Comparison of ENCODE assay signal across 8 cellular contexts in genomic region chr7:56033671-56034432, GRCh38. TPM values are rescaled to one million over a fixed set of nuclear protein-coding genes. Genes with fewer than 3 reads are reported as not detected.
DNase-seq lines count a peak whose midpoint lies in the region; ATAC-seq, FAIRE-seq and TF ChIP-seq lines count a peak whose summit lies in the region.

No MANE protein-coding gene starts in this region.

- 0% methylated on average over 26 to 27 of the region's 27 CpGs for WGBS in pancreas, 2 donors
- 0 to 2% methylated on average over 7 to 26 of the region's 27 CpGs for WGBS in transverse colon (ENCODE audit: low coverage in 1 of 2), 2 donors

- FAIRE-seq in H54 (lab: Jason Lieb, UNC), result no peak
- no peak for FAIRE-seq in pancreas (lab: Jason Lieb, UNC)

- TF ChIP-seq POLR2A in H54 (IDR thresholded peaks at IDR 0.05; ENCODE audit: low read depth, low read length), result peak; percentile 34; the same call in 1 of the 2 replicates
- TF ChIP-seq POLR2A in transverse colon (IDR thresholded peaks at IDR 0.05), result no peak

- peak; percentile 79 to 89 (median 88) for ATAC-seq in pancreas

- H3K4me1 ChIP-seq in SJSA1 (replicated peaks) (0 out of 2 replicates have a peak, but pooled peaks cover 7% of the 10 kb centered on the region), pancreas (peaks cover 0 to 11% (median 0%) of the 10 kb centered on the region in 3 donors), transverse colon (peaks cover 0 to 14% (median 8%) of the 10 kb centered on the region in 4 donors)

- peak overlapping the region; percentile 78 for H3K4me3 ChIP-seq in LNCaP clone FGC (ENCODE audit: low read depth, low read length)
- peak overlapping the region; percentile 37 for H3K4me3 ChIP-seq in SJSA1
- H3K4me3 ChIP-seq in pancreas, result peak overlapping the region; percentile 23 to 71 (median 45)
- H3K4me3 ChIP-seq in transverse colon, result peak overlapping the region; percentile 39 to 75 (median 70)

- DNase-seq in GF-D8 (lab: John Stamatoyannopoulos, UW), result peak; percentile 95
- DNase-seq in H54 (ENCODE audit: insufficient read length, low spot score), result peak; percentile 52
- DNase-seq in LNCaP clone FGC (ENCODE audit: low read depth), result peak; percentile 72
- DNase-seq in SJSA1 (ENCODE audit: low read depth in 1 of 2, low spot score in 2 of 2), result peak; percentile 47 to 48
- peak; percentile 75 for DNase-seq in activated naive CD4-positive, alpha-beta T cell treated with Interleukin-2 at 50 U/mL for 16 hours
- DNase-seq in head of caudate nucleus, result peak; percentile 12 to 86 (median 71)
- DNase-seq in pancreas, result peak; percentile 37 to 77 (median 56)
- peak; percentile 70 for DNase-seq in transverse colon

- in situ Hi-C loops in transverse colon (cut with MboI; ENCODE audit: low pct_ligation_motif_present in 1 of 4, low pct_unique_long_range_greater_than_20kb in 1 of 4, low sequenced_read_pairs in 3 of 4), result loop anchor here in 1 of 4 donors (25.0 kb wide), 1 partner anchor 1022 kb away; the partner anchor contains the start of gene EGFR

- H3K36me3 ChIP-seq in SJSA1, result peaks cover 4% of the 10 kb centered on the region; the same call in 1 of the 2 replicates
- H3K36me3 ChIP-seq in pancreas, result no peaks in the 10 kb centered on the region
- no peaks in the 10 kb centered on the region for H3K36me3 ChIP-seq in transverse colon

- no peak overlapping the region for H3K27ac ChIP-seq in SJSA1
- H3K27ac ChIP-seq in pancreas, result peak overlapping the region in 3 of 4 donors; percentile 18 to 64 (median 34)
- H3K27ac ChIP-seq in transverse colon, result peak overlapping the region; percentile 73 to 86 (median 80)

- TF ChIP-seq EP300 in transverse colon (IDR thresholded peaks at IDR 0.05; ENCODE audit: low read depth), result no peak

- intact Hi-C loops in head of caudate nucleus (cut with DNase I), result no loop called here
- intact Hi-C loops in pancreas (cut with DNase I), result no loop called here
- intact Hi-C loops in transverse colon (cut with DNase I; ENCODE audit: low total_unique reads), result no loop called here

- TF ChIP-seq CTCF in LNCaP clone FGC (IDR thresholded peaks at IDR 0.05; ENCODE audit: control insufficient read depth, extremely low read depth, insufficient read depth) (no peak), pancreas (IDR thresholded peaks at IDR 0.05) (peak in 2 of 4 donors; percentile 10 to 16), transverse colon (IDR thresholded peaks at IDR 0.05) (peak in 4 of 5 experiments; percentile 27 to 42 (median 35))

- no peaks in the 10 kb centered on the region for H3K27me3 ChIP-seq in SJSA1 (replicated peaks)
- H3K27me3 ChIP-seq in pancreas, result no peaks in the 10 kb centered on the region
- H3K27me3 ChIP-seq in transverse colon, result no peaks in the 10 kb centered on the region

- H3K9me3 ChIP-seq in SJSA1 (replicated peaks) (no peaks in the 10 kb centered on the region), pancreas (no peaks in the 10 kb centered on the region), transverse colon (no peaks in the 10 kb centered on the region)

RNA-seq across cellular contexts. Expression of gene PSPH, which starts 17.4 kb away (rescaled TPM):
- total RNA-seq in SJSA1 (2014; rRNA removed; shearing (Covaris generic)), result 38.5 and 41.0 TPM in 2 replicates
- total RNA-seq in pancreas (1 to 10 TPM; 3.8 to 9.1 (median 7.2) TPM), transverse colon (10 to 100 TPM in 2 of 4 donors, 1 to 10 TPM in 2; 8.9 to 15.1 (median 10.0) TPM)
- 1 to 10 TPM; 3.3 to 3.8 TPM for polyA plus RNA-seq in pancreas

RNA-seq across cellular contexts. Expression of gene CCT6A, which starts 17.7 kb away (rescaled TPM):
- total RNA-seq in SJSA1 (2014; rRNA removed; shearing (Covaris generic)), result 312 and 414 TPM in 2 replicates
- total RNA-seq in pancreas (10 to 100 TPM; 33.6 to 56.5 (median 51.3) TPM), transverse colon (10 to 100 TPM; 47.9 to 92.9 (median 70.9) TPM)
- 10 to 100 TPM; 80.4 to 89.0 TPM for polyA plus RNA-seq in pancreas

RNA-seq across cellular contexts. Expression of gene SUMF2, which starts 30.2 kb away (rescaled TPM):
- total RNA-seq in SJSA1 (2014; rRNA removed; shearing (Covaris generic)), result 100 and 117 TPM in 2 replicates
- 100 to 1,000 TPM in 5 of 6 donors, 10 to 100 TPM in 1; 95.0 to 136 (median 108) TPM for total RNA-seq in pancreas
- polyA plus RNA-seq in pancreas, result 100 to 1,000 TPM in 1 of 2 donors, 10 to 100 TPM in 1; 88.6 to 101 TPM
- 100 to 1,000 TPM in 3 of 4 donors, 10 to 100 TPM in 1; 93.4 to 481 (median 127) TPM for total RNA-seq in transverse colon

RNA-seq across cellular contexts. Expression of gene PHKG1, which starts 58.9 kb away (rescaled TPM):
- 0.21 and 0.50 TPM in 2 replicates for total RNA-seq in SJSA1 (2014; rRNA removed; shearing (Covaris generic))
- under 1 TPM; 0.16 to 0.78 (median 0.48) TPM for total RNA-seq in pancreas
- polyA plus RNA-seq in pancreas, result 1 to 10 TPM; 1.4 to 1.6 TPM
- 1 to 10 TPM in 3 of 4 donors, not detected in 1; 1.2 to 9.7 (median 1.6) TPM for total RNA-seq in transverse colon
